In genomic region chr6:36848658-36849441, GRCh38 we compare ENCODE assay signal across 10 cellular contexts. TPM values are rescaled to one million over a fixed set of nuclear protein-coding genes. Genes with fewer than 3 reads are reported as not detected.
DNase-seq lines count a peak whose midpoint lies in the region; ATAC-seq, FAIRE-seq and TF ChIP-seq lines count a peak whose summit lies in the region.
"Had no signal": no experiment of that assay in that cellular context is flagged by ENCODE, and none has a peak within 500 bp of the region (broad histone marks: within the 10 kb centered on the region; RNA-seq: fewer than 3 reads in every experiment).

No MANE protein-coding gene starts in this region.

- H3K9me3 ChIP-seq in breast epithelium: no peaks in the 10 kb centered on the region
- H3K9me3 ChIP-seq in lower lobe of right lung: no peaks in the 10 kb centered on the region
- H3K9me3 ChIP-seq: tibial artery had no signal

- H3K9me3 Mint-ChIP-seq in MCF 10A (ENCODE audit: unreplicated experiment): no peaks in the 10 kb centered on the region
- H3K9me3 Mint-ChIP-seq in activated T-helper 1 cell treated with anti-CD3 and anti-CD28 coated beads, Interleukin-12 subunit alpha, Interleukin-12 subunit beta, Interleukin-2, Interleukin-4 antibody, amounts not matched to agents 30 ng/mL and 10 ng/mL and 1 ng/mL, durations not matched to agents 14 hours and 24 hours and 36 hours: no peaks in the 10 kb centered on the region

- no peaks in the 10 kb centered on the region for H3K36me3 ChIP-seq in breast epithelium
- H3K36me3 ChIP-seq in lower lobe of right lung: no peaks in the 10 kb centered on the region
- H3K36me3 ChIP-seq: tibial artery had no signal

- no peaks in the 10 kb centered on the region for H3K27me3 Mint-ChIP-seq in MCF 10A (ENCODE audit: insufficient read depth, unreplicated experiment)
- no peaks in the 10 kb centered on the region for H3K27me3 Mint-ChIP-seq in activated T-helper 1 cell treated with anti-CD3 and anti-CD28 coated beads, Interleukin-12 subunit alpha, Interleukin-12 subunit beta, Interleukin-2, Interleukin-4 antibody, amounts not matched to agents 30 ng/mL and 10 ng/mL and 1 ng/mL, durations not matched to agents 14 hours and 24 hours and 36 hours (ENCODE audit: insufficient read depth)

- TF ChIP-seq CTCF in breast epithelium (IDR thresholded peaks at IDR 0.05) (no peak), MCF 10A (IDR thresholded peaks at IDR 0.05; ENCODE audit: unreplicated experiment) (no peak), coronary artery (IDR thresholded peaks at IDR 0.05) (no peak), lower lobe of right lung (IDR thresholded peaks at IDR 0.05) (no peak), dorsolateral prefrontal cortex (IDR thresholded peaks at IDR 0.05 in 54 of 56, conservative IDR thresholded peaks at IDR 0.05 in 2 of 56; ENCODE audit: low read depth in 1 of 56, partially characterized antibody in 56 of 56) (no peak)

- peaks cover 0 to 6% of the 10 kb centered on the region in 2 donors for H3K4me1 ChIP-seq in breast epithelium
- peaks cover 32% of the 10 kb centered on the region for H3K4me1 ChIP-seq in lower lobe of right lung

- DNase-seq in breast epithelium (ENCODE audit: low spot score in 2 of 2): peak in 1 of 2 donors; percentile 74
- DNase-seq in MCF 10A (ENCODE audit: unreplicated experiment): no peak
- DNase-seq in coronary artery (ENCODE audit: low spot score): no peak
- DNase-seq in lower lobe of right lung: peak; percentile 80
- DNase-seq in activated T-helper 1 cell treated with anti-CD3 and anti-CD28 coated beads, Interleukin-12 subunit alpha, Interleukin-12 subunit beta, Interleukin-2, Interleukin-4 antibody, amounts not matched to agents 30 ng/mL and 10 ng/mL and 1 ng/mL, durations not matched to agents 14 hours and 24 hours and 36 hours (ENCODE audit: low spot score): no peak
- no peak for DNase-seq in urothelium cell line (ENCODE audit: low spot score)
- DNase-seq in dorsolateral prefrontal cortex: no peak
- no peak for DNase-seq in KBM-7

- peak overlapping the region; percentile 23 to 68 for H3K27ac ChIP-seq in breast epithelium
- H3K27ac ChIP-seq in coronary artery: peak overlapping the region in 1 of 2 donors; percentile 31
- peak overlapping the region; percentile 11 for H3K27ac ChIP-seq in lower lobe of right lung
- no peak overlapping the region for H3K27ac ChIP-seq in dorsolateral prefrontal cortex
- H3K27ac ChIP-seq: tibial artery had no signal

- POLR2A ChIA-PET in MCF 10A (lab: Yijun Ruan, JAX): interaction anchor here (0.6 to 1.6 kb wide), 6 partner anchors 10 to 319 kb away, joined by 3 to 4 read pairs (median 3); no protein-coding TSS in a partner anchor

- in situ Hi-C loops in KBM-7 (cut with MboI; ENCODE audit: low pct_unique_long_range_greater_than_20kb, low sequenced_read_pairs): loop anchor here (10.0 kb wide), 1 partner anchor 74 kb away; no protein-coding TSS in a partner anchor

- H3K36me3 Mint-ChIP-seq in MCF 10A (ENCODE audit: insufficient read depth, unreplicated experiment): peaks cover 16% of the 10 kb centered on the region
- peaks cover 16% of the 10 kb centered on the region for H3K36me3 Mint-ChIP-seq in activated T-helper 1 cell treated with anti-CD3 and anti-CD28 coated beads, Interleukin-12 subunit alpha, Interleukin-12 subunit beta, Interleukin-2, Interleukin-4 antibody, amounts not matched to agents 30 ng/mL and 10 ng/mL and 1 ng/mL, durations not matched to agents 14 hours and 24 hours and 36 hours (ENCODE audit: low read depth)

- FAIRE-seq in urothelium cell line (lab: Jason Lieb, UNC): no peak
- FAIRE-seq: TTC549 had no signal

- H3K4me3 Mint-ChIP-seq in MCF 10A (ENCODE audit: unreplicated experiment): no peak overlapping the region
- H3K4me3 Mint-ChIP-seq in activated T-helper 1 cell treated with anti-CD3 and anti-CD28 coated beads, Interleukin-12 subunit alpha, Interleukin-12 subunit beta, Interleukin-2, Interleukin-4 antibody, amounts not matched to agents 30 ng/mL and 10 ng/mL and 1 ng/mL, durations not matched to agents 14 hours and 24 hours and 36 hours: no peak overlapping the region

- no peak overlapping the region for H3K27ac Mint-ChIP-seq in MCF 10A (ENCODE audit: low read depth, unreplicated experiment)
- H3K27ac Mint-ChIP-seq in activated T-helper 1 cell treated with anti-CD3 and anti-CD28 coated beads, Interleukin-12 subunit alpha, Interleukin-12 subunit beta, Interleukin-2, Interleukin-4 antibody, amounts not matched to agents 30 ng/mL and 10 ng/mL and 1 ng/mL, durations not matched to agents 14 hours and 24 hours and 36 hours: no peak overlapping the region

- intact Hi-C loops in breast epithelium (cut with DNase I; ENCODE audit: low total_unique reads) (no loop called here), MCF 10A (cut with micrococcal nuclease) (no loop called here), lower lobe of right lung (cut with DNase I) (no loop called here), dorsolateral prefrontal cortex (cut with DNase I) (no loop called here)
- intact Hi-C loops in activated T-helper 1 cell treated with anti-CD3 and anti-CD28 coated beads, Interleukin-12 subunit alpha, Interleukin-12 subunit beta, Interleukin-2, Interleukin-4 antibody, amounts not matched to agents 30 ng/mL and 10 ng/mL and 1 ng/mL, durations not matched to agents 14 hours and 24 hours and 36 hours (cut with micrococcal nuclease): no loop called here

- no TSS peak for BruUV-seq in MCF 10A (replicated peaks; lab: Mats Ljungman, UMichigan)

- CTCF ChIA-PET in MCF 10A (lab: Yijun Ruan, JAX): interaction anchor here (0.7 to 5.2 kb wide), 15 partner anchors 9 to 169 kb away, joined by 3 to 64 read pairs (median 4); no protein-coding TSS in a partner anchor

- no peak for TF ChIP-seq POLR2A in breast epithelium (IDR thresholded peaks at IDR 0.05)

- H3K27me3 ChIP-seq in breast epithelium (no peaks in the 10 kb centered on the region), lower lobe of right lung (ENCODE audit: low read depth) (no peaks in the 10 kb centered on the region), dorsolateral prefrontal cortex (no peaks in the 10 kb centered on the region)
- H3K27me3 ChIP-seq: tibial artery had no signal

- peak; percentile 84 for ATAC-seq in lower lobe of right lung

- H3K4me3 ChIP-seq in breast epithelium: peak overlapping the region in 2 of 3 donors; percentile 29 to 50
- peak overlapping the region; percentile 42 for H3K4me3 ChIP-seq in coronary artery
- peak overlapping the region; percentile 41 for H3K4me3 ChIP-seq in lower lobe of right lung
- peak overlapping the region in 5 of 59 donors; percentile 5 to 26 (median 7) for H3K4me3 ChIP-seq in dorsolateral prefrontal cortex

- H3K4me1 Mint-ChIP-seq in MCF 10A (ENCODE audit: insufficient read depth, unreplicated experiment): peaks cover 11% of the 10 kb centered on the region
- H3K4me1 Mint-ChIP-seq in activated T-helper 1 cell treated with anti-CD3 and anti-CD28 coated beads, Interleukin-12 subunit alpha, Interleukin-12 subunit beta, Interleukin-2, Interleukin-4 antibody, amounts not matched to agents 30 ng/mL and 10 ng/mL and 1 ng/mL, durations not matched to agents 14 hours and 24 hours and 36 hours (ENCODE audit: low read depth): no peaks in the 10 kb centered on the region

RNA-seq across cellular contexts. Expression of gene CPNE5, which starts 9.6 kb away (rescaled TPM):
- 1 to 10 TPM in 2 of 3 donors, under 1 TPM in 1; 0.96 to 5.2 (median 3.7) TPM for total RNA-seq in breast epithelium
- total RNA-seq in MCF 10A (2022): not detected in 2 replicates
- total RNA-seq in lower lobe of right lung: 2.4 TPM
- total RNA-seq in activated T-helper 1 cell treated with anti-CD3 and anti-CD28 coated beads, Interleukin-12 subunit alpha, Interleukin-12 subunit beta, Interleukin-2, Interleukin-4 antibody, amounts not matched to agents 30 ng/mL and 10 ng/mL and 1 ng/mL, durations not matched to agents 14 hours and 24 hours and 36 hours: 0.54 and 0.61 TPM in 2 replicates
- total RNA-seq in dorsolateral prefrontal cortex: 100 to 1,000 TPM in 69 of 120 experiments, 10 to 100 TPM in 51; 48.5 to 145 (median 105) TPM

RNA-seq across cellular contexts. Expression of gene PPIL1, which starts 25.8 kb away (rescaled TPM):
- 10 to 100 TPM in 2 of 3 donors, 1 to 10 TPM in 1; 4.5 to 24.7 (median 19.7) TPM for total RNA-seq in breast epithelium
- 53.6 and 54.9 TPM in 2 replicates for total RNA-seq in MCF 10A (2022)
- 14.4 TPM for total RNA-seq in lower lobe of right lung
- total RNA-seq in activated T-helper 1 cell treated with anti-CD3 and anti-CD28 coated beads, Interleukin-12 subunit alpha, Interleukin-12 subunit beta, Interleukin-2, Interleukin-4 antibody, amounts not matched to agents 30 ng/mL and 10 ng/mL and 1 ng/mL, durations not matched to agents 14 hours and 24 hours and 36 hours: 60.2 and 62.6 TPM in 2 replicates
- total RNA-seq in dorsolateral prefrontal cortex: 10 to 100 TPM; 14.7 to 37.9 (median 25.3) TPM

RNA-seq across cellular contexts. Expression of gene C6orf89, which starts 36.9 kb away (rescaled TPM):
- total RNA-seq in breast epithelium: 10 to 100 TPM; 32.8 to 58.7 (median 45.4) TPM
- total RNA-seq in MCF 10A (2022): 36.9 and 43.1 TPM in 2 replicates
- 54.7 TPM for total RNA-seq in lower lobe of right lung
- total RNA-seq in activated T-helper 1 cell treated with anti-CD3 and anti-CD28 coated beads, Interleukin-12 subunit alpha, Interleukin-12 subunit beta, Interleukin-2, Interleukin-4 antibody, amounts not matched to agents 30 ng/mL and 10 ng/mL and 1 ng/mL, durations not matched to agents 14 hours and 24 hours and 36 hours: 31.5 and 31.8 TPM in 2 replicates
- 10 to 100 TPM; 52.9 to 88.0 (median 72.2) TPM for total RNA-seq in dorsolateral prefrontal cortex

Comparison
In these comparisons a context has a peak if more than half of its experiments do, and no peak if none do; other contexts are left out.
1. H3K27ac ChIP-seq: peak in breast epithelium (2 of 2) and lower lobe of right lung (single experiment); none in dorsolateral prefrontal cortex (0 of 59).
2. RNA of gene CPNE5, which starts 9.6 kb away (total RNA-seq): 48.5 to 145 TPM in dorsolateral prefrontal cortex; 0.96 to 5.2 TPM in breast epithelium, 2.4 TPM in lower lobe of right lung (single experiment), 0.54 to 0.61 TPM in activated T-helper 1 cell treated with anti-CD3 and anti-CD28 coated beads, Interleukin-12 subunit alpha, Interleukin-12 subunit beta, Interleukin-2, Interleukin-4 antibody, amounts not matched to agents 30 ng/mL and 10 ng/mL and 1 ng/mL, durations not matched to agents 14 hours and 24 hours and 36 hours and not detected in MCF 10A; every median in the first group is over 4 times any median in the second.